ENCODE assay signal across 21 cellular contexts in the genomic region with DNA sequence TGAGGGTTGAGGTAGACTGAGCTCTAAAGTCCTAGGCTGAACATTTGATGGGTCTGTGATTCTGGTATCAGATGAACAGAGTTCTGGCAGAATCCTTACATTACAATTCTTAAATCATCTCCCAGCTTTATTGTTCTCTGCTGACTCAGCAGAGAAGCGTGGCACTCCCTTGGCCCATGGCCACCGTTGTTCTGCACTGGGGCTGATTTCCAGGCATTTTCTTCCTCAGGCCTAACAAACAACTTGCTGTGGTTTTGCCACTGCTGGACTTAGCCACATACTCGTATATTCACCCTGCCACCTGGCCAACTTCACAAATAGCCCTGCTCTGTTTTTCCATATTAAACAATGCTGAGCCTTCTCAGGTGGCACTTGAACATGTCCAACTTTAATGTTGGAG.
DNase-seq lines count a peak whose midpoint lies in the region; ATAC-seq and TF ChIP-seq lines count a peak whose summit lies in the region.
"Had no signal": no experiment of that assay in that cellular context is flagged by ENCODE, and none has a peak within 500 bp of the region (broad histone marks: within the 10 kb centered on the region; RNA-seq: fewer than 3 reads in every experiment).

No MANE protein-coding gene starts in this region.

- H3K27ac ChIP-seq in heart left ventricle = no peak overlapping the region
- no peak overlapping the region for H3K27ac ChIP-seq in thyroid gland
- H3K27ac ChIP-seq: ascending aorta, epithelial cell of prostate, PC-9, upper lobe of right lung had no signal

- intact Hi-C loops in Right ventricle myocardium superior (cut with DNase I) = no loop called here
- intact Hi-C loops in heart left ventricle (cut with DNase I) = no loop called here
- intact Hi-C loops in thyroid gland (cut with DNase I) = no loop called here

- TF ChIP-seq POLR2A in heart left ventricle (IDR thresholded peaks at IDR 0.05) (no peak), thyroid gland (IDR thresholded peaks at IDR 0.05) (no peak)

- H3K4me1 ChIP-seq in heart left ventricle (peaks cover 0 to 6% (median 0%) of the 10 kb centered on the region in 12 donors), thyroid gland (no peaks in the 10 kb centered on the region)
- H3K4me1 ChIP-seq: ascending aorta had no signal

- WGBS in heart left ventricle, 4 donors = 47 to 58% (median 51%) methylated on average over 3 of the region's 3 CpGs
- 41 to 49% methylated on average over 3 of the region's 3 CpGs for WGBS in thyroid gland, 2 donors

- no peaks in the 10 kb centered on the region for H3K36me3 ChIP-seq in heart left ventricle
- H3K36me3 ChIP-seq in thyroid gland = no peaks in the 10 kb centered on the region
- H3K36me3 ChIP-seq: ascending aorta, upper lobe of right lung had no signal

- TF ChIP-seq CTCF in heart left ventricle (IDR thresholded peaks at IDR 0.05) (no peak), thyroid gland (IDR thresholded peaks at IDR 0.05) (no peak)

- no peak overlapping the region for H3K4me3 ChIP-seq in heart left ventricle
- H3K4me3 ChIP-seq in thyroid gland (replicated peaks in 1 of 3) = no peak overlapping the region
- H3K4me3 ChIP-seq: ascending aorta, PC-9, upper lobe of right lung had no signal

- H3K9me3 ChIP-seq in heart left ventricle (peaks cover 0 to 7% (median 0%) of the 10 kb centered on the region in 12 donors), thyroid gland (no peaks in the 10 kb centered on the region)
- H3K9me3 ChIP-seq: ascending aorta, upper lobe of right lung had no signal

- ATAC-seq in Right ventricle myocardium superior (ENCODE audit: poor library complexity) = no peak
- ATAC-seq in heart left ventricle = no peak
- no peak for ATAC-seq in HG03097 (IDR thresholded peaks at IDR 0.05; ENCODE audit: low FRiP score, unreplicated experiment)
- ATAC-seq in HG02973 (IDR thresholded peaks at IDR 0.05; ENCODE audit: unreplicated experiment) = no peak
- no peak for ATAC-seq in HG03159 (IDR thresholded peaks at IDR 0.05; ENCODE audit: unreplicated experiment)
- ATAC-seq: upper lobe of right lung had no signal

- DNase-seq in Right ventricle myocardium superior = peak; percentile 46
- DNase-seq in heart left ventricle = no peak
- DNase-seq in SW480 (ENCODE audit: low spot score) = peak; percentile 33
- DNase-seq in globus pallidus (ENCODE audit: low spot score) = peak; percentile 19
- DNase-seq in thyroid gland = peak; percentile 2 to 5
- DNase-seq: activated naive CD4-positive, alpha-beta T cell treated with anti-CD3 and anti-CD28 coated beads for 36 hours; activated T-cell treated with anti-CD3 and anti-CD28 coated beads for 4 hours; cortex of kidney; DMS79; H7; NCI-H1436 treated with DMSO at 0.1 percent for 48 hours; NCI-H524; PC-9; stimulated activated CD4-positive, alpha-beta T cell treated with anti-CD3 and anti-CD28 coated beads, Interleukin-15, amount 100 ng/mL, for 24 hours; stimulated activated naive CD4-positive, alpha-beta T cell treated with Interleukin-2 at 50 U/mL for 16 hours; upper lobe of right lung had no signal

- H3K27me3 ChIP-seq in heart left ventricle = peaks cover 0 to 8% (median 0%) of the 10 kb centered on the region in 9 donors
- no peaks in the 10 kb centered on the region for H3K27me3 ChIP-seq in thyroid gland
- H3K27me3 ChIP-seq: ascending aorta, upper lobe of right lung had no signal

Comparison
In these comparisons a context has a peak if more than half of its experiments do, and no peak if none do; other contexts are left out.
1. DNase-seq: peak in Right ventricle myocardium superior (single experiment), SW480 (single experiment), globus pallidus (single experiment) and thyroid gland (2 of 2); none in heart left ventricle (0 of 5).